8 cellular contexts compared by ENCODE assay signal in the genomic region with DNA sequence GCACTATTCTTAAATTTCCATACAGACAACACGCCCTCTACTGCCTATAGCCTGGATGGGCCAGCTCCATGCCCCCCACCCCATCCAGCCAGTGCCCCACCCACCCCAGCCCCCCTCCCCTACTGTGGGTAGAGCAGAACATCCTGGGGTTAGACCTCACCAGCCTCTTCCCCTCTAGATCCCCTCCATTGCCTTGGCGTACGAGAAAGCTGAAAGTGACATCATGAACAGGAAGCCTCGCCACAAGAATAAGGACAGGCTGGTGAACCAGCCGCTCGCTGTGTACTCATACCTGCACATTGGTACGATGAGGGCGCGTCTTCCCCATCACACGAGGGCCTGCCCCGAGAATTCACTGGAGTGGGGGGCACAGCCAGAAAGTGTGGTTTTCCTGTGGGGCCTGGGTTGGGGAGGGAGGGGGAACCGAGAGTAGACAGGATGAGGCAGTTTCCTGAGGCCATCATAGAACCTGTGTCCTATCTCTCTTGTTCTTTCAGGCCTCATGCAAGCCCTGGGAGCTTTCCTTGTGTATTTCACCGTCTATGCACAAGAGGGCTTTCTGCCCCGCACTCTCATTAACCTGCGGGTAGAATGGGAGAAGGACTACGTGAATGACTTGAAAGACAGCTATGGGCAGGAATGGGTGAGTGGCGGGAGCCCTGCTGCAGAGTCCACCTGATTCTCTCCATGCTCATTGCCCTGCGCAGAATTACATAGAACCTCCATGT.
DNase-seq lines count a peak whose midpoint lies in the region; ATAC-seq lines count a peak whose summit lies in the region.

No MANE protein-coding gene starts in this region.

- ATAC-seq in GM19023 (IDR thresholded peaks at IDR 0.05; ENCODE audit: unreplicated experiment) = peak; percentile 63
- ATAC-seq in HG03457 (IDR thresholded peaks at IDR 0.05; ENCODE audit: unreplicated experiment) = peak; percentile 81

- DNase-seq in activated T-cell treated with anti-CD3 and anti-CD28 coated beads for 1 hour (ENCODE audit: low read depth) (peak; percentile 33), NCI-H446 treated with DMSO at 0.1 percent for 48 hours (lab: John Stamatoyannopoulos, UW) (no peak), midbrain (lab: John Stamatoyannopoulos, UW) (no peak), glomerular visceral epithelial cell (ENCODE audit: extremely low spot score) (no peak), dedifferentiated amniotic fluid mesenchymal stem cell (ENCODE audit: extremely low spot score) (no peak)
- DNase-seq in stimulated activated CD4-positive, alpha-beta T cell treated with anti-CD3 and anti-CD28 coated beads, Interleukin-2, amount 100 ng/mL, for 4 hours (ENCODE audit: low read depth) = peak; percentile 18

Comparison
In these comparisons a context has a peak if more than half of its experiments do, and no peak if none do; other contexts are left out.
1. DNase-seq: peak in activated T-cell treated with anti-CD3 and anti-CD28 coated beads for 1 hour (single experiment) and stimulated activated CD4-positive, alpha-beta T cell treated with anti-CD3 and anti-CD28 coated beads, Interleukin-2, amount 100 ng/mL, for 4 hours (single experiment); none in NCI-H446 treated with DMSO at 0.1 percent for 48 hours (single experiment), midbrain (single experiment), glomerular visceral epithelial cell (single experiment) and dedifferentiated amniotic fluid mesenchymal stem cell (single experiment).